In the genomic region with DNA sequence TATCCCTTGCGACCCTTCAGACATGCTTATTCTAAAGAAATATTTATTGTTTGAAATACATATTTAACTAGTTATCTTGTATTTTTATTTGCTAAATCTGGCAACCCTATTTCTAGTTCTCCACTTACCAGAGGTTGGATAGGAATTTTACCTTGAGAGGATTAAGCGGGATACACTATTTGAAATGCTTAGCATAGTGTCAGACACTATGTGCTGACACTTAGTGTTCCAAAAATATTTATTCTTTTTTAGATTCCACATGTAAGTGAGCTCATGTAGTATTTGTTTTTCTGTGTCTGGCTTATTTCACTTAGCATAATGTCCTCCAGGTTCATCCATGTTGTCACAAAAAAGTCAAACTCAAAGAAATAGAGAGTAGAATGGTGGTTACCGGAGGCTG, we compare ENCODE assay signal across 25 cellular contexts.
DNase-seq lines count a peak whose midpoint lies in the region; ATAC-seq and TF ChIP-seq lines count a peak whose summit lies in the region.
"Had no signal": no experiment of that assay in that cellular context is flagged by ENCODE, and none has a peak within 500 bp of the region (broad histone marks: within the 10 kb centered on the region; RNA-seq: fewer than 3 reads in every experiment).

No MANE protein-coding gene starts in this region.

- TF ChIP-seq POLR2A in esophagus muscularis mucosa (IDR thresholded peaks at IDR 0.05; ENCODE audit: low read depth) (no peak), gastroesophageal sphincter (IDR thresholded peaks at IDR 0.05) (no peak)

- H3K4me3 Mint-ChIP-seq in nephron, result no peak overlapping the region
- H3K4me3 Mint-ChIP-seq: CD14-positive monocyte; CD4-positive, alpha-beta memory T cell; CD4-positive, CD25-positive, alpha-beta regulatory T cell had no signal

- H3K27ac ChIP-seq in esophagus muscularis mucosa (replicated peaks in 1 of 4) (peak overlapping the region; percentile 10 to 69 (median 47)), gastroesophageal sphincter (peak overlapping the region in 3 of 4 donors; percentile 55 to 68 (median 65))
- H3K27ac ChIP-seq: BLaER1 had no signal

- no peak overlapping the region for H3K4me3 ChIP-seq in esophagus muscularis mucosa
- H3K4me3 ChIP-seq in gastroesophageal sphincter, result no peak overlapping the region
- H3K4me3 ChIP-seq: BLaER1, GM12878 had no signal

- no peaks in the 10 kb centered on the region for H3K9me3 ChIP-seq in esophagus muscularis mucosa
- no peaks in the 10 kb centered on the region for H3K9me3 ChIP-seq in gastroesophageal sphincter
- H3K9me3 ChIP-seq: BE2C, BLaER1 had no signal

- no peak for DNase-seq in Right ventricle myocardium superior
- DNase-seq in left cardiac atrium, result no peak
- DNase-seq in esophagus muscularis mucosa (ENCODE audit: extremely low spot score), result no peak
- DNase-seq in ureter (ENCODE audit: low spot score), result no peak
- no peak for DNase-seq in midbrain (lab: John Stamatoyannopoulos, UW)
- DNase-seq: 8988T; ACHN; BE2C; C1 segment of cervical spinal cord; CD4-positive, alpha-beta memory T cell; CD4-positive, CD25-positive, alpha-beta regulatory T cell; CD8-positive, alpha-beta memory T cell; COR-L47; DMS 273 treated with DMSO at 0.1 percent for 48 hours; DMS153; DMS53; DMS79; DND-41; EL; GDM1 had no signal

- H3K4me1 ChIP-seq in esophagus muscularis mucosa (peaks cover 26 to 65% (median 44%) of the 10 kb centered on the region in 4 donors), gastroesophageal sphincter (peaks cover 13 to 45% (median 15%) of the 10 kb centered on the region in 3 donors)
- H3K4me1 ChIP-seq: BE2C, BLaER1 had no signal

- intact Hi-C loops in Right ventricle myocardium superior (cut with DNase I), result no loop called here
- intact Hi-C loops in left cardiac atrium (cut with DNase I), result no loop called here
- intact Hi-C loops in esophagus muscularis mucosa (cut with DNase I), result loop anchor here (10.0 kb wide), 1 partner anchor 180 kb away; no protein-coding TSS in a partner anchor

- peak overlapping the region in 2 of 3 experiments; percentile 17 to 61 for H3K27ac Mint-ChIP-seq in nephron
- H3K27ac Mint-ChIP-seq: CD14-positive monocyte; CD4-positive, alpha-beta memory T cell; CD4-positive, CD25-positive, alpha-beta regulatory T cell had no signal

- WGBS in esophagus muscularis mucosa, result 42% methylated on average over 3 of the region's 3 CpGs
- WGBS in gastroesophageal sphincter (ENCODE audit: low coverage in 1 of 2), 2 donors, result 38% methylated on average over 3 of the region's 3 CpGs

- TF ChIP-seq CTCF in esophagus muscularis mucosa (IDR thresholded peaks at IDR 0.05), result no peak
- TF ChIP-seq CTCF in gastroesophageal sphincter (IDR thresholded peaks at IDR 0.05), result no peak
- no peak for TF ChIP-seq CTCF in nephron (IDR thresholded peaks at IDR 0.05; ENCODE audit: unreplicated experiment in 3 of 3)

- TF ChIP-seq EP300 in esophagus muscularis mucosa (IDR thresholded peaks at IDR 0.05), result no peak
- no peak for TF ChIP-seq EP300 in gastroesophageal sphincter (IDR thresholded peaks at IDR 0.05)

- H3K36me3 ChIP-seq in esophagus muscularis mucosa (no peaks in the 10 kb centered on the region), gastroesophageal sphincter (no peaks in the 10 kb centered on the region)
- H3K36me3 ChIP-seq: BE2C, BLaER1 had no signal

- H3K27me3 ChIP-seq in esophagus muscularis mucosa, result no peaks in the 10 kb centered on the region
- no peaks in the 10 kb centered on the region for H3K27me3 ChIP-seq in gastroesophageal sphincter
- H3K27me3 ChIP-seq: BE2C, BLaER1 had no signal

- H3K36me3 Mint-ChIP-seq in nephron (ENCODE audit: low read depth), result no peaks in the 10 kb centered on the region
- H3K36me3 Mint-ChIP-seq: CD14-positive monocyte; CD4-positive, alpha-beta memory T cell; CD4-positive, CD25-positive, alpha-beta regulatory T cell; CD8-positive, alpha-beta memory T cell had no signal

- H3K9me3 Mint-ChIP-seq in nephron, result peaks cover 2% of the 10 kb centered on the region

- ATAC-seq in Right ventricle myocardium superior (ENCODE audit: poor library complexity) (peak; percentile 50), left cardiac atrium (no peak), gastroesophageal sphincter (no peak)
- ATAC-seq: GM12878 had no signal

- peaks cover 38% of the 10 kb centered on the region for H3K4me1 Mint-ChIP-seq in nephron
- H3K4me1 Mint-ChIP-seq: CD14-positive monocyte; CD4-positive, alpha-beta memory T cell; CD8-positive, alpha-beta memory T cell had no signal

- no peaks in the 10 kb centered on the region for H3K27me3 Mint-ChIP-seq in nephron (ENCODE audit: low read depth)
- H3K27me3 Mint-ChIP-seq: CD4-positive, CD25-positive, alpha-beta regulatory T cell had no signal
